8 cellular contexts compared by ENCODE assay signal in the genomic region with DNA sequence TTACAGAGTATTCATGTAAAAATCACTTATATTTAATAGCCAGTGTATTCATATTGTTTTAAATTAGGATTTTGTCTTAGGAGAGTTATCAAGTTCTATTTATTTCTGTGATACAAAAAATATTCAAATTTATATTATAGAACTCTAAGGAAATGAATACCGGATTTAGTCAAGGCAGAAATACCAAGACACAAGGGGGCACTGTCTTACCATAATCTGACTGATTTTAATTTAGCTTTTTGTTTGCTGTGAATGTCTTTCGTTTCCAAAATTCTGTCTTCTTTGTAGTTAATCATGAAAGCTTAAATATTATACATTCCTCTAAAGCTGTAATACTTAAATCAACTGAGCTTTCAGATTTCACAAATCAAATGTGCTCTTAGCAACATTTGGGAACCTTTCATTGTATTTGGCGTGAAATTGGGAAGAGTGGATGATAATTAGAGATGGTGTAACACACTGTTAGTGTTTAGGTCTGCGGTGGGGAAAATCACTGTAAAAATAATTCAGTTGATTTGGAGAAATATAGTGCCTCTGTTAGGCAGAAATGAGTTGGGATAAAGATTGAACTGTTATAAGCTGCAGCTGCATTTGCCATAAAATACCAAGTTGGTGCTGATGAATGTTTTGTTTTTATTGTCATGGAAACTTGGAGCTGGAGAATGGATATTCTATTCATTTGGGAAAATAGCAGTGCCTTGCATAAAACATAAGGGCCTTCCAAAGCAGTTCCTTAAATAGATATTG.
DNase-seq lines count a peak whose midpoint lies in the region; ATAC-seq and TF ChIP-seq lines count a peak whose summit lies in the region.

No MANE protein-coding gene starts in this region.

- ATAC-seq in WTC11: no peak
- peak; percentile 53 to 75 for ATAC-seq in left cardiac atrium
- ATAC-seq in sciatic nerve: peak; percentile 62
- ATAC-seq in stimulated activated effector memory CD8-positive, alpha-beta T cell treated with anti-CD3 and anti-CD28 coated beads, Interleukin-12 subunit alpha, Interleukin-12 subunit beta, amount 100 ng/mL, for 72 hours: no peak
- ATAC-seq in GM19328 (IDR thresholded peaks at IDR 0.05; ENCODE audit: unreplicated experiment): no peak

- CTCF ChIA-PET in WTC11 (lab: Charles Lee): interaction anchor here (0.6 to 8.4 kb wide), 29 partner anchors 8 to 650 kb away, joined by 3 to 100 read pairs (median 5); no protein-coding TSS in a partner anchor

- H3K27ac Mint-ChIP-seq in WTC11: peak overlapping the region; percentile 88
- H3K27ac Mint-ChIP-seq in stimulated activated effector memory CD8-positive, alpha-beta T cell treated with anti-CD3 and anti-CD28 coated beads, Interleukin-12 subunit alpha, Interleukin-12 subunit beta, amount 100 ng/mL, for 72 hours: no peak overlapping the region

- H3K27me3 Mint-ChIP-seq in WTC11 (ENCODE audit: low read depth): no peaks in the 10 kb centered on the region

- peaks cover 15% of the 10 kb centered on the region for H3K36me3 Mint-ChIP-seq in WTC11
- H3K36me3 Mint-ChIP-seq in stimulated activated effector memory CD8-positive, alpha-beta T cell treated with anti-CD3 and anti-CD28 coated beads, Interleukin-12 subunit alpha, Interleukin-12 subunit beta, amount 100 ng/mL, for 72 hours: no peaks in the 10 kb centered on the region

- intact Hi-C loops in left cardiac atrium (cut with DNase I): loop anchor here in 1 of 2 donors (2.0 to 10.0 kb wide), 4 partner anchors 68 to 652 kb away; no protein-coding TSS in a partner anchor
- intact Hi-C loops in sciatic nerve (cut with DNase I): loop anchor here (5.0 kb wide), 1 partner anchor 161 kb away; no protein-coding TSS in a partner anchor

- peaks cover 5% of the 10 kb centered on the region for H3K9me3 Mint-ChIP-seq in WTC11
- no peaks in the 10 kb centered on the region for H3K9me3 Mint-ChIP-seq in stimulated activated effector memory CD8-positive, alpha-beta T cell treated with anti-CD3 and anti-CD28 coated beads, Interleukin-12 subunit alpha, Interleukin-12 subunit beta, amount 100 ng/mL, for 72 hours

- peak; percentile 45 for TF ChIP-seq CTCF in WTC11 (IDR thresholded peaks at IDR 0.05)

- H3K4me1 Mint-ChIP-seq in WTC11: peaks cover 19% of the 10 kb centered on the region
- no peaks in the 10 kb centered on the region for H3K4me1 Mint-ChIP-seq in stimulated activated effector memory CD8-positive, alpha-beta T cell treated with anti-CD3 and anti-CD28 coated beads, Interleukin-12 subunit alpha, Interleukin-12 subunit beta, amount 100 ng/mL, for 72 hours

- peak; percentile 26 for DNase-seq in DMS79 treated with DMSO at 0.1 percent for 48 hours (lab: John Stamatoyannopoulos, UW)
- no peak for DNase-seq in DMS79 (lab: John Stamatoyannopoulos, UW)
- peak; percentile 36 for DNase-seq in NCI-H146 (lab: John Stamatoyannopoulos, UW)
- DNase-seq in WTC11 (ENCODE audit: low spot score): no peak
- no peak for DNase-seq in left cardiac atrium
- DNase-seq in sciatic nerve (ENCODE audit: low spot score): no peak
- DNase-seq in stimulated activated effector memory CD8-positive, alpha-beta T cell treated with anti-CD3 and anti-CD28 coated beads, Interleukin-12 subunit alpha, Interleukin-12 subunit beta, amount 100 ng/mL, for 72 hours (ENCODE audit: low spot score in 2 of 2): no peak

- POLR2A ChIA-PET in WTC11 (lab: Charles Lee): interaction anchor here (1.3 kb wide), 1 partner anchor 160 kb away, joined by 4 read pairs; no protein-coding TSS in a partner anchor

- H3K4me3 Mint-ChIP-seq in WTC11: peak overlapping the region; percentile 45
- H3K4me3 Mint-ChIP-seq in stimulated activated effector memory CD8-positive, alpha-beta T cell treated with anti-CD3 and anti-CD28 coated beads, Interleukin-12 subunit alpha, Interleukin-12 subunit beta, amount 100 ng/mL, for 72 hours: no peak overlapping the region

TF ChIP-seq in WTC11, 78 proteins besides CTCF, POLR2A, EP300 and RAD21:
- no peak for TF ChIP-seq CREM (CRISPR knock-in tag; IDR thresholded peaks at IDR 0.05)
- TF ChIP-seq NR1H2 (CRISPR knock-in tag; IDR thresholded peaks at IDR 0.05): no peak
- no peak for TF ChIP-seq ETV6 (CRISPR knock-in tag; IDR thresholded peaks at IDR 0.05)

Comparison
In these comparisons a context has a peak if more than half of its experiments do, and no peak if none do; other contexts are left out.
1. DNase-seq: peak in DMS79 treated with DMSO at 0.1 percent for 48 hours (single experiment) and NCI-H146 (single experiment); none in DMS79 (single experiment), WTC11 (single experiment), left cardiac atrium (single experiment), sciatic nerve (single experiment) and stimulated activated effector memory CD8-positive, alpha-beta T cell treated with anti-CD3 and anti-CD28 coated beads, Interleukin-12 subunit alpha, Interleukin-12 subunit beta, amount 100 ng/mL, for 72 hours (0 of 2).
2. ATAC-seq: peak in left cardiac atrium (2 of 2) and sciatic nerve (single experiment); none in WTC11 (single experiment), stimulated activated effector memory CD8-positive, alpha-beta T cell treated with anti-CD3 and anti-CD28 coated beads, Interleukin-12 subunit alpha, Interleukin-12 subunit beta, amount 100 ng/mL, for 72 hours (single experiment) and GM19328 (single experiment).